1 cellular context compared by ENCODE assay signal in the genomic region with DNA sequence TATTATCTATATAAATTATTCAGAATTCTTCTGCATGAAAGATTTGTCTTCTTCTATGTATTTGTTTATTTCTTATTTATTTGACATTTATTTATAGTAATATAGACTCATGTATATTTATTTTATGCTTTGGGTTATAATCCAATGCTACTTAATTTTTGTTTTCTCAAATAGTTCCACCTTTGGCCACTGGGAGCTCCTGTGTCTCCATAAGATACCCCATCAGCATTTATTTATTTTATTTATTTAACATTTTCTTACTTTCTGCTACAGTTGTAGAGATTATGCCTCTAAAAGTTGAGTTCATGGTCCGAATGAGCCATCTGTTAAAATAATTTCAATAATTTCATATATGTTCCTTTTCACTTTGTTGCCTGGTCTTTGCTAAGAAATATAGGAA.
TF ChIP-seq lines count a peak whose summit lies in the region.

No MANE protein-coding gene starts in this region.

TF ChIP-seq in HCT116, 20 proteins besides CTCF, POLR2A, EP300 and RAD21 (continued from another document):
- TF ChIP-seq, protein P1, sequence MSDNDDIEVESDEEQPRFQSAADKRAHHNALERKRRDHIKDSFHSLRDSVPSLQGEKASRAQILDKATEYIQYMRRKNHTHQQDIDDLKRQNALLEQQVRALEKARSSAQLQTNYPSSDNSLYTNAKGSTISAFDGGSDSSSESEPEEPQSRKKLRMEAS (IDR thresholded peaks at IDR 0.05), result no peak
- TF ChIP-seq CEBPB (IDR thresholded peaks at IDR 0.05; ENCODE audit: low read depth), result no peak
- no peak for TF ChIP-seq JUND (IDR thresholded peaks at IDR 0.05)
- TF ChIP-seq ZNF274 (IDR thresholded peaks at IDR 0.05; ENCODE audit: low read depth, low read length), result no peak
- TF ChIP-seq POLR2AphosphoS5 (IDR thresholded peaks at IDR 0.05; ENCODE audit: low read depth, low read length), result no peak
- no peak for TF ChIP-seq EGR1 (IDR thresholded peaks at IDR 0.05; ENCODE audit: low read depth)
- TF ChIP-seq, protein P2, sequence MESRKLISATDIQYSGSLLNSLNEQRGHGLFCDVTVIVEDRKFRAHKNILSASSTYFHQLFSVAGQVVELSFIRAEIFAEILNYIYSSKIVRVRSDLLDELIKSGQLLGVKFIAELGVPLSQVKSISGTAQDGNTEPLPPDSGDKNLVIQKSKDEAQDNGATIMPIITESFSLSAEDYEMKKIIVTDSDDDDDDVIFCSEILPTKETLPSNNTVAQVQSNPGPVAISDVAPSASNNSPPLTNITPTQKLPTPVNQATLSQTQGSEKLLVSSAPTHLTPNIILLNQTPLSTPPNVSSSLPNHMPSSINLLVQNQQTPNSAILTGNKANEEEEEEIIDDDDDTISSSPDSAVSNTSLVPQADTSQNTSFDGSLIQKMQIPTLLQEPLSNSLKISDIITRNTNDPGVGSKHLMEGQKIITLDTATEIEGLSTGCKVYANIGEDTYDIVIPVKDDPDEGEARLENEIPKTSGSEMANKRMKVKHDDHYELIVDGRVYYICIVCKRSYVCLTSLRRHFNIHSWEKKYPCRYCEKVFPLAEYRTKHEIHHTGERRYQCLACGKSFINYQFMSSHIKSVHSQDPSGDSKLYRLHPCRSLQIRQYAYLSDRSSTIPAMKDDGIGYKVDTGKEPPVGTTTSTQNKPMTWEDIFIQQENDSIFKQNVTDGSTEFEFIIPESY (IDR thresholded peaks at IDR 0.05; ENCODE audit: extremely low read depth, insufficient replicate concordance, low read length), result no peak
- TF ChIP-seq, protein P3, sequence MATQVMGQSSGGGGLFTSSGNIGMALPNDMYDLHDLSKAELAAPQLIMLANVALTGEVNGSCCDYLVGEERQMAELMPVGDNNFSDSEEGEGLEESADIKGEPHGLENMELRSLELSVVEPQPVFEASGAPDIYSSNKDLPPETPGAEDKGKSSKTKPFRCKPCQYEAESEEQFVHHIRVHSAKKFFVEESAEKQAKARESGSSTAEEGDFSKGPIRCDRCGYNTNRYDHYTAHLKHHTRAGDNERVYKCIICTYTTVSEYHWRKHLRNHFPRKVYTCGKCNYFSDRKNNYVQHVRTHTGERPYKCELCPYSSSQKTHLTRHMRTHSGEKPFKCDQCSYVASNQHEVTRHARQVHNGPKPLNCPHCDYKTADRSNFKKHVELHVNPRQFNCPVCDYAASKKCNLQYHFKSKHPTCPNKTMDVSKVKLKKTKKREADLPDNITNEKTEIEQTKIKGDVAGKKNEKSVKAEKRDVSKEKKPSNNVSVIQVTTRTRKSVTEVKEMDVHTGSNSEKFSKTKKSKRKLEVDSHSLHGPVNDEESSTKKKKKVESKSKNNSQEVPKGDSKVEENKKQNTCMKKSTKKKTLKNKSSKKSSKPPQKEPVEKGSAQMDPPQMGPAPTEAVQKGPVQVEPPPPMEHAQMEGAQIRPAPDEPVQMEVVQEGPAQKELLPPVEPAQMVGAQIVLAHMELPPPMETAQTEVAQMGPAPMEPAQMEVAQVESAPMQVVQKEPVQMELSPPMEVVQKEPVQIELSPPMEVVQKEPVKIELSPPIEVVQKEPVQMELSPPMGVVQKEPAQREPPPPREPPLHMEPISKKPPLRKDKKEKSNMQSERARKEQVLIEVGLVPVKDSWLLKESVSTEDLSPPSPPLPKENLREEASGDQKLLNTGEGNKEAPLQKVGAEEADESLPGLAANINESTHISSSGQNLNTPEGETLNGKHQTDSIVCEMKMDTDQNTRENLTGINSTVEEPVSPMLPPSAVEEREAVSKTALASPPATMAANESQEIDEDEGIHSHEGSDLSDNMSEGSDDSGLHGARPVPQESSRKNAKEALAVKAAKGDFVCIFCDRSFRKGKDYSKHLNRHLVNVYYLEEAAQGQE (IDR thresholded peaks at IDR 0.05; ENCODE audit: low read depth), result no peak
- TF ChIP-seq SP1 (IDR thresholded peaks at IDR 0.05; ENCODE audit: low read depth), result no peak
- TF ChIP-seq TCF7L2 (IDR thresholded peaks at IDR 0.05; ENCODE audit: borderline replicate concordance, extremely low read depth, insufficient read depth, insufficient read length), result no peak
- TF ChIP-seq, protein P4, sequence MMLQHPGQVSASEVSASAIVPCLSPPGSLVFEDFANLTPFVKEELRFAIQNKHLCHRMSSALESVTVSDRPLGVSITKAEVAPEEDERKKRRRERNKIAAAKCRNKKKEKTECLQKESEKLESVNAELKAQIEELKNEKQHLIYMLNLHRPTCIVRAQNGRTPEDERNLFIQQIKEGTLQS (IDR thresholded peaks at IDR 0.05), result no peak
